In genomic region chr3:197761784-197762183, GRCh38 we compare ENCODE assay signal across 1 cellular context.
A peak's percentile ranks its signal among the peaks of the same experiment; 100 is the strongest.
TF ChIP-seq lines count a peak whose summit lies in the region.

No MANE protein-coding gene starts in this region.

TF ChIP-seq in HepG2, 621 proteins besides CTCF, POLR2A, EP300 and RAD21 (continued from another document and continues in another):
- TF ChIP-seq HOMEZ (CRISPR knock-in tag; IDR thresholded peaks at IDR 0.05; ENCODE audit: low read depth) (no peak), FOXC1 (CRISPR knock-in tag; IDR thresholded peaks at IDR 0.05; ENCODE audit: borderline replicate concordance) (no peak), NFATC3 (CRISPR knock-in tag; IDR thresholded peaks at IDR 0.05) (no peak), TCF7 (IDR thresholded peaks at IDR 0.05; ENCODE audit: low read depth) (no peak; the same call in 1 of the 2 replicates), HCFC1 (IDR thresholded peaks at IDR 0.05; ENCODE audit: low read depth, low read length) (no peak), FUBP1 (CRISPR knock-in tag; IDR thresholded peaks at IDR 0.05; ENCODE audit: borderline replicate concordance) (no peak), ZNF260 (CRISPR knock-in tag; IDR thresholded peaks at IDR 0.05; ENCODE audit: borderline replicate concordance, low read depth) (no peak), KDM5A (IDR thresholded peaks at IDR 0.05; ENCODE audit: borderline replicate concordance, low read length) (no peak), ZMYM3 (CRISPR knock-in tag; IDR thresholded peaks at IDR 0.05) (no peak), ZMYM4 (CRISPR knock-in tag; IDR thresholded peaks at IDR 0.05) (peak; percentile 29; the same call in 1 of the 2 replicates), SYNCRIP (IDR thresholded peaks at IDR 0.05; ENCODE audit: insufficient read depth, low read depth, low read length) (no peak), ZNF598 (CRISPR knock-in tag; IDR thresholded peaks at IDR 0.05; ENCODE audit: borderline replicate concordance) (no peak), REPIN1 (CRISPR knock-in tag; IDR thresholded peaks at IDR 0.05; ENCODE audit: borderline replicate concordance, low read depth) (no peak), ZFP36L1 (CRISPR knock-in tag; IDR thresholded peaks at IDR 0.05) (no peak), HMGXB4 (CRISPR knock-in tag; IDR thresholded peaks at IDR 0.05; ENCODE audit: borderline replicate concordance in 1 of 2, low read depth in 1 of 2) (no peak), STAG1 (CRISPR knock-in tag; IDR thresholded peaks at IDR 0.05) (no peak), GTF2F1 (IDR thresholded peaks at IDR 0.05; ENCODE audit: low read length) (no peak), HOXA9 (CRISPR knock-in tag; IDR thresholded peaks at IDR 0.05; ENCODE audit: borderline replicate concordance) (no peak), ELF4 (CRISPR knock-in tag; IDR thresholded peaks at IDR 0.05; ENCODE audit: borderline replicate concordance) (no peak), RFX1 (IDR thresholded peaks at IDR 0.05) (no peak), ZSCAN30 (CRISPR knock-in tag; IDR thresholded peaks at IDR 0.05) (no peak), JUND (CRISPR knock-in tag; IDR thresholded peaks at IDR 0.05) (no peak), PHF8 (CRISPR knock-in tag; IDR thresholded peaks at IDR 0.05) (no peak), NR2F1 (CRISPR knock-in tag; IDR thresholded peaks at IDR 0.05) (peak in 1 of 2 experiments; percentile 86; a peak in 2 of 4 replicates), EHMT2 (IDR thresholded peaks at IDR 0.05; ENCODE audit: borderline replicate concordance, low read depth, low read length) (no peak), MIER2 (CRISPR knock-in tag; IDR thresholded peaks at IDR 0.05) (no peak), GABPA (IDR thresholded peaks at IDR 0.05; ENCODE audit: low read depth, low read length) (no peak), GABPA (CRISPR knock-in tag; IDR thresholded peaks at IDR 0.05; ENCODE audit: low read depth) (0 out of 2 replicates have a peak, but pooled peaks have one; percentile 11), SETDB1 (CRISPR knock-in tag; IDR thresholded peaks at IDR 0.05; ENCODE audit: borderline replicate concordance) (no peak), ZNF329 (CRISPR knock-in tag; IDR thresholded peaks at IDR 0.05; ENCODE audit: low read depth) (no peak), NFIB (CRISPR knock-in tag; IDR thresholded peaks at IDR 0.05; ENCODE audit: borderline replicate concordance) (no peak), RARA (CRISPR knock-in tag; IDR thresholded peaks at IDR 0.05) (peak; percentile 80), ZNF143 (CRISPR knock-in tag; IDR thresholded peaks at IDR 0.05) (no peak), NCOR1 (IDR thresholded peaks at IDR 0.05; ENCODE audit: borderline replicate concordance, low read length) (peak; percentile 50; the same call in 1 of the 2 replicates), ZNF615 (CRISPR knock-in tag; IDR thresholded peaks at IDR 0.05; ENCODE audit: borderline replicate concordance) (no peak), YEATS2 (CRISPR knock-in tag; IDR thresholded peaks at IDR 0.05; ENCODE audit: borderline replicate concordance) (no peak), NFIC (IDR thresholded peaks at IDR 0.05; ENCODE audit: low read length) (no peak), HDAC6 (IDR thresholded peaks at IDR 0.05; ENCODE audit: low read depth, low read length) (no peak), ATF7 (IDR thresholded peaks at IDR 0.05) (no peak), ATF7 (CRISPR knock-in tag; IDR thresholded peaks at IDR 0.05) (no peak), ADNP (CRISPR knock-in tag; IDR thresholded peaks at IDR 0.05) (no peak), ATF2 (CRISPR knock-in tag; IDR thresholded peaks at IDR 0.05) (no peak), ZNF513 (CRISPR knock-in tag; conservative IDR thresholded peaks at IDR 0.05) (no peak), ZNF350 (CRISPR knock-in tag; IDR thresholded peaks at IDR 0.05; ENCODE audit: borderline replicate concordance, low read depth) (no peak), PHF5A (CRISPR knock-in tag; IDR thresholded peaks at IDR 0.05; ENCODE audit: low read depth, unreplicated experiment) (no peak), ZNF468 (CRISPR knock-in tag; IDR thresholded peaks at IDR 0.05) (no peak), SNAI1 (CRISPR knock-in tag; IDR thresholded peaks at IDR 0.05; ENCODE audit: borderline replicate concordance) (no peak), ZNF549 (CRISPR knock-in tag; IDR thresholded peaks at IDR 0.05) (no peak), ZNF124 (CRISPR knock-in tag; IDR thresholded peaks at IDR 0.05) (no peak), ZFP82 (CRISPR knock-in tag; IDR thresholded peaks at IDR 0.05; ENCODE audit: borderline replicate concordance) (no peak)
- TF ChIP-seq, protein P1, sequence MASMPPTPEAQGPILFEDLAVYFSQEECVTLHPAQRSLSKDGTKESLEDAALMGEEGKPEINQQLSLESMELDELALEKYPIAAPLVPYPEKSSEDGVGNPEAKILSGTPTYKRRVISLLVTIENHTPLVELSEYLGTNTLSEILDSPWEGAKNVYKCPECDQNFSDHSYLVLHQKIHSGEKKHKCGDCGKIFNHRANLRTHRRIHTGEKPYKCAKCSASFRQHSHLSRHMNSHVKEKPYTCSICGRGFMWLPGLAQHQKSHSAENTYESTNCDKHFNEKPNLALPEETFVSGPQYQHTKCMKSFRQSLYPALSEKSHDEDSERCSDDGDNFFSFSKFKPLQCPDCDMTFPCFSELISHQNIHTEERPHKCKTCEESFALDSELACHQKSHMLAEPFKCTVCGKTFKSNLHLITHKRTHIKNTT (CRISPR knock-in tag; IDR thresholded peaks at IDR 0.05) = no peak
- TF ChIP-seq, protein P2, sequence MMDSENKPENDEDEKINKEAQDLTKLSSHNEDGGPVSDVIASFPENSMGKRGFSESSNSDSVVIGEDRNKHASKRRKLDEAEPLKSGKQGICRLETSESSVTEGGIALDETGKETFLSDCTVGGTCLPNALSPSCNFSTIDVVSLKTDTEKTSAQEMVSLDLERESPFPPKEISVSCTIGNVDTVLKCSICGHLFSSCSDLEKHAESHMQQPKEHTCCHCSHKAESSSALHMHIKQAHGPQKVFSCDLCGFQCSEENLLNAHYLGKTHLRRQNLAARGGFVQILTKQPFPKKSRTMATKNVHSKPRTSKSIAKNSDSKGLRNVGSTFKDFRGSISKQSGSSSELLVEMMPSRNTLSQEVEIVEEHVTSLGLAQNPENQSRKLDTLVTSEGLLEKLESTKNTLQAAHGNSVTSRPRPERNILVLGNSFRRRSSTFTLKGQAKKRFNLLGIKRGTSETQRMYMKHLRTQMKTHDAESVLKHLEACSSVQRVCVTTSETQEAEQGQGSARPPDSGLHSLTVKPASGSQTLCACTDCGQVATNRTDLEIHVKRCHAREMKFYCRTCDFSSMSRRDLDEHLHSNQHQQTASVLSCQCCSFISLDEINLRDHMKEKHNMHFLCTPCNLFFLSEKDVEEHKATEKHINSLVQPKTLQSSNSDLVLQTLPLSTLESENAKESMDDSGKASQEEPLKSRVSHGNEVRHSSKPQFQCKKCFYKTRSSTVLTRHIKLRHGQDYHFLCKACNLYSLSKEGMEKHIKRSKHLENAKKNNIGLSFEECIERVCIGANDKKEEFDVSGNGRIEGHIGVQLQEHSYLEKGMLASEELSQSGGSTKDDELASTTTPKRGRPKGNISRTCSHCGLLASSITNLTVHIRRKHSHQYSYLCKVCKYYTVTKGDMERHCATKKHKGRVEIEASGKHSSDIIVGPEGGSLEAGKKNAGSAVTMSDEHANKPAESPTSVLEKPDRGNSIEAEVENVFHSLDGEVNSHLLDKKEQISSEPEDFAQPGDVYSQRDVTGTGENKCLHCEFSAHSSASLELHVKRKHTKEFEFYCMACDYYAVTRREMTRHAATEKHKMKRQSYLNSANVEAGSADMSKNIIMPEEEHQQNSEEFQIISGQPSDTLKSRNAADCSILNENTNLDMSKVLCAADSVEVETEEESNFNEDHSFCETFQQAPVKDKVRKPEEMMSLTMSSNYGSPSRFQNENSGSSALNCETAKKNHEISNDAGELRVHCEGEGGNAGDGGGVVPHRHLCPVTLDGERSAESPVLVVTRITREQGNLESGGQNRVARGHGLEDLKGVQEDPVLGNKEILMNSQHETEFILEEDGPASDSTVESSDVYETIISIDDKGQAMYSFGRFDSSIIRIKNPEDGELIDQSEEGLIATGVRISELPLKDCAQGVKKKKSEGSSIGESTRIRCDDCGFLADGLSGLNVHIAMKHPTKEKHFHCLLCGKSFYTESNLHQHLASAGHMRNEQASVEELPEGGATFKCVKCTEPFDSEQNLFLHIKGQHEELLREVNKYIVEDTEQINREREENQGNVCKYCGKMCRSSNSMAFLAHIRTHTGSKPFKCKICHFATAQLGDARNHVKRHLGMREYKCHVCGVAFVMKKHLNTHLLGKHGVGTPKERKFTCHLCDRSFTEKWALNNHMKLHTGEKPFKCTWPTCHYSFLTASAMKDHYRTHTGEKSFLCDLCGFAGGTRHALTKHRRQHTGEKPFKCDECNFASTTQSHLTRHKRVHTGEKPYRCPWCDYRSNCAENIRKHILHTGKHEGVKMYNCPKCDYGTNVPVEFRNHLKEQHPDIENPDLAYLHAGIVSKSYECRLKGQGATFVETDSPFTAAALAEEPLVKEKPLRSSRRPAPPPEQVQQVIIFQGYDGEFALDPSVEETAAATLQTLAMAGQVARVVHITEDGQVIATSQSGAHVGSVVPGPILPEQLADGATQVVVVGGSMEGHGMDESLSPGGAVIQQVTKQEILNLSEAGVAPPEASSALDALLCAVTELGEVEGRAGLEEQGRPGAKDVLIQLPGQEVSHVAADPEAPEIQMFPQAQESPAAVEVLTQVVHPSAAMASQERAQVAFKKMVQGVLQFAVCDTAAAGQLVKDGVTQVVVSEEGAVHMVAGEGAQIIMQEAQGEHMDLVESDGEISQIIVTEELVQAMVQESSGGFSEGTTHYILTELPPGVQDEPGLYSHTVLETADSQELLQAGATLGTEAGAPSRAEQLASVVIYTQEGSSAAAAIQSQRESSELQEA (CRISPR knock-in tag; IDR thresholded peaks at IDR 0.05; ENCODE audit: not compliant biosample characterization) = no peak
- TF ChIP-seq, protein P3, sequence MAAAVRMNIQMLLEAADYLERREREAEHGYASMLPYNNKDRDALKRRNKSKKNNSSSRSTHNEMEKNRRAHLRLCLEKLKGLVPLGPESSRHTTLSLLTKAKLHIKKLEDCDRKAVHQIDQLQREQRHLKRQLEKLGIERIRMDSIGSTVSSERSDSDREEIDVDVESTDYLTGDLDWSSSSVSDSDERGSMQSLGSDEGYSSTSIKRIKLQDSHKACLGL (CRISPR knock-in tag; IDR thresholded peaks at IDR 0.05) = no peak
